Comparison of ENCODE assay signal across 15 cellular contexts in genomic region chr2:217842038-217842437, GRCh38.
A peak's percentile ranks its signal among the peaks of the same experiment; 100 is the strongest.
DNase-seq lines count a peak whose midpoint lies in the region; ATAC-seq lines count a peak whose summit lies in the region.
"Had no signal": no experiment of that assay in that cellular context is flagged by ENCODE, and none has a peak within 500 bp of the region (broad histone marks: within the 10 kb centered on the region; RNA-seq: fewer than 3 reads in every experiment).

No MANE protein-coding gene starts in this region.

- H3K36me3 Mint-ChIP-seq in activated T-helper 17 cell treated with anti-CD3 and anti-CD28 coated beads, Interleukin-2, amount 50 U/mL, for 72 hours (ENCODE audit: low read depth), result no peaks in the 10 kb centered on the region

- no peak overlapping the region for H3K27ac Mint-ChIP-seq in activated T-helper 17 cell treated with anti-CD3 and anti-CD28 coated beads, Interleukin-2, amount 50 U/mL, for 72 hours
- H3K27ac Mint-ChIP-seq: CD14-positive monocyte had no signal

- H3K36me3 ChIP-seq in muscle layer of duodenum (ENCODE audit: control insufficient read depth in 1 of 2, insufficient read depth in 2 of 2, low read length in 2 of 2), result peaks cover 30 to 34% of the 10 kb centered on the region in 2 donors
- H3K36me3 ChIP-seq in subcutaneous abdominal adipose tissue (ENCODE audit: control insufficient read depth in 5 of 5, insufficient read depth in 5 of 5, low read length in 5 of 5), result peaks cover 17 to 90% (median 81%) of the 10 kb centered on the region in 5 donors

- no peaks in the 10 kb centered on the region for H3K4me1 Mint-ChIP-seq in activated T-helper 17 cell treated with anti-CD3 and anti-CD28 coated beads, Interleukin-2, amount 50 U/mL, for 72 hours

- H3K27me3 ChIP-seq in right cardiac atrium (ENCODE audit: control insufficient read depth, insufficient read depth) (no peaks in the 10 kb centered on the region), muscle layer of duodenum (ENCODE audit: low read depth, low read length) (no peaks in the 10 kb centered on the region), subcutaneous abdominal adipose tissue (ENCODE audit: control insufficient read depth in 5 of 5, insufficient read depth in 4 of 5, low read length in 5 of 5) (no peaks in the 10 kb centered on the region)
- H3K27me3 ChIP-seq: Peyer's patch had no signal

- DNase-seq in right cardiac atrium (peak in 1 of 3 donors; percentile 6), Right ventricle myocardium inferior (ENCODE audit: missing footprints) (no peak), NCI-H510A (lab: John Stamatoyannopoulos, UW) (no peak)
- DNase-seq: Calu3, HCEC 1CT, IMR-90, NCI-H1417, NCI-H2029, NCI-H510A treated with DMSO at 0.1 percent for 48 hours, Peyer's patch had no signal

- peaks cover 2% of the 10 kb centered on the region for H3K27me3 Mint-ChIP-seq in activated T-helper 17 cell treated with anti-CD3 and anti-CD28 coated beads, Interleukin-2, amount 50 U/mL, for 72 hours

- H3K9ac ChIP-seq in subcutaneous abdominal adipose tissue (ENCODE audit: low read length in 5 of 5), result no peak overlapping the region

- no peaks in the 10 kb centered on the region for H3K9me3 Mint-ChIP-seq in activated T-helper 17 cell treated with anti-CD3 and anti-CD28 coated beads, Interleukin-2, amount 50 U/mL, for 72 hours

- H3K9me3 ChIP-seq in right cardiac atrium (ENCODE audit: control insufficient read depth, low read length) (no peaks in the 10 kb centered on the region), muscle layer of duodenum (ENCODE audit: control insufficient read depth in 1 of 2, low read length in 2 of 2) (no peaks in the 10 kb centered on the region), subcutaneous abdominal adipose tissue (ENCODE audit: control insufficient read depth in 5 of 5, low read length in 5 of 5) (peaks cover 0 to 4% (median 3%) of the 10 kb centered on the region in 5 donors)
- H3K9me3 ChIP-seq: Peyer's patch had no signal

- H3K4me1 ChIP-seq in right cardiac atrium (ENCODE audit: control insufficient read depth, insufficient read depth, low read length) (peaks cover 58% of the 10 kb centered on the region), muscle layer of duodenum (ENCODE audit: control insufficient read depth in 1 of 2, insufficient read depth in 2 of 2, low read length in 2 of 2) (peaks cover 0 to 96% of the 10 kb centered on the region in 2 donors), subcutaneous abdominal adipose tissue (ENCODE audit: control insufficient read depth in 5 of 5, insufficient read depth in 5 of 5, low read length in 5 of 5) (peaks cover 12 to 98% (median 93%) of the 10 kb centered on the region in 5 donors)

- no peak overlapping the region for H3K4me3 Mint-ChIP-seq in activated T-helper 17 cell treated with anti-CD3 and anti-CD28 coated beads, Interleukin-2, amount 50 U/mL, for 72 hours
- H3K4me3 Mint-ChIP-seq: CD14-positive monocyte had no signal

- 81% methylated on average over 3 of the region's 3 CpGs for WGBS in right cardiac atrium

- H3K4me3 ChIP-seq in right cardiac atrium (ENCODE audit: low read length), result no peak overlapping the region
- no peak overlapping the region for H3K4me3 ChIP-seq in muscle layer of duodenum (ENCODE audit: low read depth in 1 of 2, low read length in 2 of 2)
- no peak overlapping the region for H3K4me3 ChIP-seq in subcutaneous abdominal adipose tissue (ENCODE audit: low read depth in 1 of 5, low read length in 5 of 5)
- H3K4me3 ChIP-seq: Peyer's patch had no signal

- ATAC-seq in right cardiac atrium (no peak), Right ventricle myocardium inferior (no peak), GM19035 (IDR thresholded peaks at IDR 0.05; ENCODE audit: unreplicated experiment) (no peak)
- no peak for ATAC-seq in activated T-helper 17 cell treated with anti-CD3 and anti-CD28 coated beads, Interleukin-2, amount 50 U/mL, for 72 hours (replicated peaks)

- H3K27ac ChIP-seq in right cardiac atrium (ENCODE audit: low read length) (peak overlapping the region; percentile 1), muscle layer of duodenum (ENCODE audit: low read length) (peak overlapping the region; percentile 64), subcutaneous abdominal adipose tissue (ENCODE audit: low read depth, low read length) (peak overlapping the region; percentile 92)

- intact Hi-C loops in right cardiac atrium (cut with DNase I) (no loop called here), Right ventricle myocardium inferior (cut with DNase I) (no loop called here)

Comparison
In these comparisons a context has a peak if more than half of its experiments do, and no peak if none do; other contexts are left out.
1. H3K27ac ChIP-seq: peak in every context shown above with its lines; median percentile 92 in subcutaneous abdominal adipose tissue; 64 in muscle layer of duodenum; 1 in right cardiac atrium.